Comparison of ENCODE assay signal across 1 cellular context in the genomic region with DNA sequence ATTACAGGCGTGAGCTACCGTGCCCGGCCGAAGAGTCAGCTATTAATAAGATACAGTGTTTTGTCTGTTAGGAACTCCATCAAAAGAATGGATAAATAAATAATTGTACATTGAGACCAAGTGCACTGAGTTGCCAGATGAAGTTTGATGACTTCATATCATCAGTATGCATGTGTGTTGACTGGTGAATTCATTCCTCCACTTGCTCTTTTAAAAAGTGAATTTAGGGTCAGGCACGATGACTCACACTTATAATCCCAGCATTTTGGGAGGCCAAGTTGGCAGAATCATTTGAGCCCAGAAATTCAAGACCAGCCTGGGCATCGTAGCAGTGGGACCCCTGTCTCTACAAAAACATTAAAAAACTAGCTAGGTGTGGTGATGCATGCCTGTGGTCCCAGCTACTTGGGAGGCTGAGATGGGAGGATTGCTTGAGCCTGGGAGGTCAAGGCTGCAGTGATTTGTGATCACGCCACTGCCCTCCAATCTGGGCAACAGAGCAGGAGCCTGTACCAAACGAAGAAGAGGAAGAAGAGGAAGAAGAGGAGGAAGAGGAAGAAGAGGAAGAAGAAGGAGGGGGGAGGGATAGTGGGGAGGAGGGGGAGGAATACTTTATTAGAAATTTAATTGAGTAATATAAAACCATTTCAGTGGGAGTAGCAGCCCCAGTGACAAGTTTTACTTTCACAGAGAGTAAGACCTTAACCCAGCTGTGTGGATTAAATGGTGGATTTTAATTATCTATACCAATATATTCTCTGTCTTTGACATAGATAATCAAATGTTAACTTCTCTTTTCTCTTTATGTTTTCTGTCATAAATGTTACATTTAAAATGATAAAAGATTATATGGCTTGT.
TF ChIP-seq lines count a peak whose summit lies in the region.

No MANE protein-coding gene starts in this region.

TF ChIP-seq in HEK293, 187 proteins besides CTCF, POLR2A, EP300 and RAD21 (continued from another document):
- TF ChIP-seq, protein P1, sequence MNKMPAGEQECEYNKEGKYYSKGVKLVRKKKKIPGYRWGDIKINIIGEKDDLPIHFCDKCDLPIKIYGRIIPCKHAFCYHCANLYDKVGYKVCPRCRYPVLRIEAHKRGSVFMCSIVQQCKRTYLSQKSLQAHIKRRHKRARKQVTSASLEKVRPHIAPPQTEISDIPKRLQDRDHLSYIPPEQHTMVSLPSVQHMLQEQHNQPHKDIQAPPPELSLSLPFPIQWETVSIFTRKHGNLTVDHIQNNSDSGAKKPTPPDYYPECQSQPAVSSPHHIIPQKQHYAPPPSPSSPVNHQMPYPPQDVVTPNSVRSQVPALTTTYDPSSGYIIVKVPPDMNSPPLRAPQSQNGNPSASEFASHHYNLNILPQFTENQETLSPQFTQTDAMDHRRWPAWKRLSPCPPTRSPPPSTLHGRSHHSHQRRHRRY (tag by site-specific recombination; IDR thresholded peaks at IDR 0.05): no peak
- TF ChIP-seq, protein P2, sequence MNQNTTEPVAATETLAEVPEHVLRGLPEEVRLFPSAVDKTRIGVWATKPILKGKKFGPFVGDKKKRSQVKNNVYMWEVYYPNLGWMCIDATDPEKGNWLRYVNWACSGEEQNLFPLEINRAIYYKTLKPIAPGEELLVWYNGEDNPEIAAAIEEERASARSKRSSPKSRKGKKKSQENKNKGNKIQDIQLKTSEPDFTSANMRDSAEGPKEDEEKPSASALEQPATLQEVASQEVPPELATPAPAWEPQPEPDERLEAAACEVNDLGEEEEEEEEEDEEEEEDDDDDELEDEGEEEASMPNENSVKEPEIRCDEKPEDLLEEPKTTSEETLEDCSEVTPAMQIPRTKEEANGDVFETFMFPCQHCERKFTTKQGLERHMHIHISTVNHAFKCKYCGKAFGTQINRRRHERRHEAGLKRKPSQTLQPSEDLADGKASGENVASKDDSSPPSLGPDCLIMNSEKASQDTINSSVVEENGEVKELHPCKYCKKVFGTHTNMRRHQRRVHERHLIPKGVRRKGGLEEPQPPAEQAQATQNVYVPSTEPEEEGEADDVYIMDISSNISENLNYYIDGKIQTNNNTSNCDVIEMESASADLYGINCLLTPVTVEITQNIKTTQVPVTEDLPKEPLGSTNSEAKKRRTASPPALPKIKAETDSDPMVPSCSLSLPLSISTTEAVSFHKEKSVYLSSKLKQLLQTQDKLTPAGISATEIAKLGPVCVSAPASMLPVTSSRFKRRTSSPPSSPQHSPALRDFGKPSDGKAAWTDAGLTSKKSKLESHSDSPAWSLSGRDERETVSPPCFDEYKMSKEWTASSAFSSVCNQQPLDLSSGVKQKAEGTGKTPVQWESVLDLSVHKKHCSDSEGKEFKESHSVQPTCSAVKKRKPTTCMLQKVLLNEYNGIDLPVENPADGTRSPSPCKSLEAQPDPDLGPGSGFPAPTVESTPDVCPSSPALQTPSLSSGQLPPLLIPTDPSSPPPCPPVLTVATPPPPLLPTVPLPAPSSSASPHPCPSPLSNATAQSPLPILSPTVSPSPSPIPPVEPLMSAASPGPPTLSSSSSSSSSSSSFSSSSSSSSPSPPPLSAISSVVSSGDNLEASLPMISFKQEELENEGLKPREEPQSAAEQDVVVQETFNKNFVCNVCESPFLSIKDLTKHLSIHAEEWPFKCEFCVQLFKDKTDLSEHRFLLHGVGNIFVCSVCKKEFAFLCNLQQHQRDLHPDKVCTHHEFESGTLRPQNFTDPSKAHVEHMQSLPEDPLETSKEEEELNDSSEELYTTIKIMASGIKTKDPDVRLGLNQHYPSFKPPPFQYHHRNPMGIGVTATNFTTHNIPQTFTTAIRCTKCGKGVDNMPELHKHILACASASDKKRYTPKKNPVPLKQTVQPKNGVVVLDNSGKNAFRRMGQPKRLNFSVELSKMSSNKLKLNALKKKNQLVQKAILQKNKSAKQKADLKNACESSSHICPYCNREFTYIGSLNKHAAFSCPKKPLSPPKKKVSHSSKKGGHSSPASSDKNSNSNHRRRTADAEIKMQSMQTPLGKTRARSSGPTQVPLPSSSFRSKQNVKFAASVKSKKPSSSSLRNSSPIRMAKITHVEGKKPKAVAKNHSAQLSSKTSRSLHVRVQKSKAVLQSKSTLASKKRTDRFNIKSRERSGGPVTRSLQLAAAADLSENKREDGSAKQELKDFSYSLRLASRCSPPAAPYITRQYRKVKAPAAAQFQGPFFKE (tag by site-specific recombination; IDR thresholded peaks at IDR 0.05; ENCODE audit: borderline replicate concordance): no peak
- TF ChIP-seq, protein P3, sequence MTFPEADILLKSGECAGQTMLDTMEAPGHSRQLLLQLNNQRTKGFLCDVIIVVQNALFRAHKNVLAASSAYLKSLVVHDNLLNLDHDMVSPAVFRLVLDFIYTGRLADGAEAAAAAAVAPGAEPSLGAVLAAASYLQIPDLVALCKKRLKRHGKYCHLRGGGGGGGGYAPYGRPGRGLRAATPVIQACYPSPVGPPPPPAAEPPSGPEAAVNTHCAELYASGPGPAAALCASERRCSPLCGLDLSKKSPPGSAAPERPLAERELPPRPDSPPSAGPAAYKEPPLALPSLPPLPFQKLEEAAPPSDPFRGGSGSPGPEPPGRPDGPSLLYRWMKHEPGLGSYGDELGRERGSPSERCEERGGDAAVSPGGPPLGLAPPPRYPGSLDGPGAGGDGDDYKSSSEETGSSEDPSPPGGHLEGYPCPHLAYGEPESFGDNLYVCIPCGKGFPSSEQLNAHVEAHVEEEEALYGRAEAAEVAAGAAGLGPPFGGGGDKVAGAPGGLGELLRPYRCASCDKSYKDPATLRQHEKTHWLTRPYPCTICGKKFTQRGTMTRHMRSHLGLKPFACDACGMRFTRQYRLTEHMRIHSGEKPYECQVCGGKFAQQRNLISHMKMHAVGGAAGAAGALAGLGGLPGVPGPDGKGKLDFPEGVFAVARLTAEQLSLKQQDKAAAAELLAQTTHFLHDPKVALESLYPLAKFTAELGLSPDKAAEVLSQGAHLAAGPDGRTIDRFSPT (tag by site-specific recombination; IDR thresholded peaks at IDR 0.05): peak; percentile 55
- no peak for TF ChIP-seq ZBTB7A (tag by site-specific recombination; IDR thresholded peaks at IDR 0.05; ENCODE audit: low read depth)
- no peak for TF ChIP-seq ZNF274 (IDR thresholded peaks at IDR 0.05; ENCODE audit: low read length)
- no peak for TF ChIP-seq ZNF274 (tag by site-specific recombination; IDR thresholded peaks at IDR 0.05; ENCODE audit: borderline replicate concordance)
- TF ChIP-seq, protein P4, sequence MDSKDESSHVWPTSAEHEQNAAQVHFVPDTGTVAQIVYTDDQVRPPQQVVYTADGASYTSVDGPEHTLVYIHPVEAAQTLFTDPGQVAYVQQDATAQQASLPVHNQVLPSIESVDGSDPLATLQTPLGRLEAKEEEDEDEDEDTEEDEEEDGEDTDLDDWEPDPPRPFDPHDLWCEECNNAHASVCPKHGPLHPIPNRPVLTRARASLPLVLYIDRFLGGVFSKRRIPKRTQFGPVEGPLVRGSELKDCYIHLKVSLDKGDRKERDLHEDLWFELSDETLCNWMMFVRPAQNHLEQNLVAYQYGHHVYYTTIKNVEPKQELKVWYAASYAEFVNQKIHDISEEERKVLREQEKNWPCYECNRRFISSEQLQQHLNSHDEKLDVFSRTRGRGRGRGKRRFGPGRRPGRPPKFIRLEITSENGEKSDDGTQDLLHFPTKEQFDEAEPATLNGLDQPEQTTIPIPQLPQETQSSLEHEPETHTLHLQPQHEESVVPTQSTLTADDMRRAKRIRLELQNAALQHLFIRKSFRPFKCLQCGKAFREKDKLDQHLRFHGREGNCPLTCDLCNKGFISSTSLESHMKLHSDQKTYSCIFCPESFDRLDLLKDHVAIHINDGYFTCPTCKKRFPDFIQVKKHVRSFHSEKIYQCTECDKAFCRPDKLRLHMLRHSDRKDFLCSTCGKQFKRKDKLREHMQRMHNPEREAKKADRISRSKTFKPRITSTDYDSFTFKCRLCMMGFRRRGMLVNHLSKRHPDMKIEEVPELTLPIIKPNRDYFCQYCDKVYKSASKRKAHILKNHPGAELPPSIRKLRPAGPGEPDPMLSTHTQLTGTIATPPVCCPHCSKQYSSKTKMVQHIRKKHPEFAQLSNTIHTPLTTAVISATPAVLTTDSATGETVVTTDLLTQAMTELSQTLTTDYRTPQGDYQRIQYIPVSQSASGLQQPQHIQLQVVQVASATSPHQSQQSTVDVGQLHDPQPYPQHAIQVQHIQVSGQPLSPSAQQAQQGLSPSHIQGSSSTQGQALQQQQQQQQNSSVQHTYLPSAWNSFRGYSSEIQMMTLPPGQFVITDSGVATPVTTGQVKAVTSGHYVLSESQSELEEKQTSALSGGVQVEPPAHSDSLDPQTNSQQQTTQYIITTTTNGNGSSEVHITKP (tag by site-specific recombination; IDR thresholded peaks at IDR 0.05): no peak
- TF ChIP-seq ZNF335 (tag by site-specific recombination; conservative IDR thresholded peaks at IDR 0.05): no peak
- TF ChIP-seq REPIN1 (tag by site-specific recombination; IDR thresholded peaks at IDR 0.05; ENCODE audit: low read depth): no peak
- TF ChIP-seq, protein P5, sequence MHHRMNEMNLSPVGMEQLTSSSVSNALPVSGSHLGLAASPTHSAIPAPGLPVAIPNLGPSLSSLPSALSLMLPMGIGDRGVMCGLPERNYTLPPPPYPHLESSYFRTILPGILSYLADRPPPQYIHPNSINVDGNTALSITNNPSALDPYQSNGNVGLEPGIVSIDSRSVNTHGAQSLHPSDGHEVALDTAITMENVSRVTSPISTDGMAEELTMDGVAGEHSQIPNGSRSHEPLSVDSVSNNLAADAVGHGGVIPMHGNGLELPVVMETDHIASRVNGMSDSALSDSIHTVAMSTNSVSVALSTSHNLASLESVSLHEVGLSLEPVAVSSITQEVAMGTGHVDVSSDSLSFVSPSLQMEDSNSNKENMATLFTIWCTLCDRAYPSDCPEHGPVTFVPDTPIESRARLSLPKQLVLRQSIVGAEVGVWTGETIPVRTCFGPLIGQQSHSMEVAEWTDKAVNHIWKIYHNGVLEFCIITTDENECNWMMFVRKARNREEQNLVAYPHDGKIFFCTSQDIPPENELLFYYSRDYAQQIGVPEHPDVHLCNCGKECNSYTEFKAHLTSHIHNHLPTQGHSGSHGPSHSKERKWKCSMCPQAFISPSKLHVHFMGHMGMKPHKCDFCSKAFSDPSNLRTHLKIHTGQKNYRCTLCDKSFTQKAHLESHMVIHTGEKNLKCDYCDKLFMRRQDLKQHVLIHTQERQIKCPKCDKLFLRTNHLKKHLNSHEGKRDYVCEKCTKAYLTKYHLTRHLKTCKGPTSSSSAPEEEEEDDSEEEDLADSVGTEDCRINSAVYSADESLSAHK (tag by site-specific recombination; IDR thresholded peaks at IDR 0.05): no peak
- TF ChIP-seq, protein P6, sequence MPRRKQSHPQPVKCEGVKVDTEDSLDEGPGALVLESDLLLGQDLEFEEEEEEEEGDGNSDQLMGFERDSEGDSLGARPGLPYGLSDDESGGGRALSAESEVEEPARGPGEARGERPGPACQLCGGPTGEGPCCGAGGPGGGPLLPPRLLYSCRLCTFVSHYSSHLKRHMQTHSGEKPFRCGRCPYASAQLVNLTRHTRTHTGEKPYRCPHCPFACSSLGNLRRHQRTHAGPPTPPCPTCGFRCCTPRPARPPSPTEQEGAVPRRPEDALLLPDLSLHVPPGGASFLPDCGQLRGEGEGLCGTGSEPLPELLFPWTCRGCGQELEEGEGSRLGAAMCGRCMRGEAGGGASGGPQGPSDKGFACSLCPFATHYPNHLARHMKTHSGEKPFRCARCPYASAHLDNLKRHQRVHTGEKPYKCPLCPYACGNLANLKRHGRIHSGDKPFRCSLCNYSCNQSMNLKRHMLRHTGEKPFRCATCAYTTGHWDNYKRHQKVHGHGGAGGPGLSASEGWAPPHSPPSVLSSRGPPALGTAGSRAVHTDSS (tag by site-specific recombination; IDR thresholded peaks at IDR 0.05): peak; percentile 91
- TF ChIP-seq YY2 (tag by site-specific recombination; IDR thresholded peaks at IDR 0.05): no peak
- TF ChIP-seq KLF10 (tag by site-specific recombination; IDR thresholded peaks at IDR 0.05): no peak
- TF ChIP-seq ZNF324 (tag by site-specific recombination; IDR thresholded peaks at IDR 0.05): no peak
- TF ChIP-seq, protein P7, sequence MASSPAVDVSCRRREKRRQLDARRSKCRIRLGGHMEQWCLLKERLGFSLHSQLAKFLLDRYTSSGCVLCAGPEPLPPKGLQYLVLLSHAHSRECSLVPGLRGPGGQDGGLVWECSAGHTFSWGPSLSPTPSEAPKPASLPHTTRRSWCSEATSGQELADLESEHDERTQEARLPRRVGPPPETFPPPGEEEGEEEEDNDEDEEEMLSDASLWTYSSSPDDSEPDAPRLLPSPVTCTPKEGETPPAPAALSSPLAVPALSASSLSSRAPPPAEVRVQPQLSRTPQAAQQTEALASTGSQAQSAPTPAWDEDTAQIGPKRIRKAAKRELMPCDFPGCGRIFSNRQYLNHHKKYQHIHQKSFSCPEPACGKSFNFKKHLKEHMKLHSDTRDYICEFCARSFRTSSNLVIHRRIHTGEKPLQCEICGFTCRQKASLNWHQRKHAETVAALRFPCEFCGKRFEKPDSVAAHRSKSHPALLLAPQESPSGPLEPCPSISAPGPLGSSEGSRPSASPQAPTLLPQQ (tag by site-specific recombination; IDR thresholded peaks at IDR 0.05): 0 out of 2 replicates have a peak, but pooled peaks have one; percentile 21
